ENCODE assay signal across 18 cellular contexts in the genomic region with DNA sequence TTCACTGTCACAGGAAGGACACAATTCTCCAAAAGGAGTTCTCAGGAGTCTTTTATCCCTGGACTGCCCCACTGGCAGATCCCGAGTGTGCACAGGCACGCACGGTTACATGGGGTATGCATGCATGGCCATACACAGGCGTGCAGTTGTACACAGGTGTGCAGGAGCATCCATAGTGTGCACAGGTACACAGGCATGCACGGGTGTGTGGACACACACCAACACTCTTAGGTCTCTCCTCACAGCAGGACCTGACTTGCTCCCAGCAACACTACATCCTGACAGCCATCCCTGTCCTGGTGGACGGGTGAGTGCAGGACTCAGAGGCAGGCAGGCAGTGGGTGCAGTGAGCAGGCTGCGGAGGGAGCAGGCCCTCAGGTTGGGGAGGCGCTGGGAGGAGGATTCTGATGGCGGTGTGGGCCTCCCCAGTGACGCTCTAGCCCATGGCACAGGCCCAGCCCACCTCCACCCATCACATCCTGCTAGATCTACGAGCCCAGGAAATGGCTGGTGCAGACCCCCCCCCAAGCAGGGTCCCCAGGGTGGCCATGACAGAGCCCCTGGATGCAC. TPM values are rescaled to one million over a fixed set of nuclear protein-coding genes. Genes with fewer than 3 reads are reported as not detected.
DNase-seq lines count a peak whose midpoint lies in the region; ATAC-seq and TF ChIP-seq lines count a peak whose summit lies in the region.
"Had no signal": no experiment of that assay in that cellular context is flagged by ENCODE, and none has a peak within 500 bp of the region (broad histone marks: within the 10 kb centered on the region; RNA-seq: fewer than 3 reads in every experiment).

No MANE protein-coding gene starts in this region.

- H3K4me1 ChIP-seq in RWPE2 (ENCODE audit: insufficient read depth, poor library complexity, severe bottlenecking) (peaks cover 3% of the 10 kb centered on the region), sigmoid colon (no peaks in the 10 kb centered on the region)

- peak overlapping the region; percentile 39 for H3K27ac Mint-ChIP-seq in activated CD4-positive, alpha-beta T cell treated with anti-CD3 and anti-CD28 coated beads, Interleukin-2, amount 10 ng/mL, durations not matched to agents 7 days and 5 days
- H3K27ac Mint-ChIP-seq: CD4-positive, alpha-beta T cell; IgD-negative memory B cell; T-cell had no signal

- TF ChIP-seq POLR2A in sigmoid colon (IDR thresholded peaks at IDR 0.05): no peak

- no peak for TF ChIP-seq EP300 in sigmoid colon (IDR thresholded peaks at IDR 0.05)

- WGBS in sigmoid colon, 2 donors: 43 to 81% methylated on average over 11 of the region's 11 CpGs

- H3K27me3 ChIP-seq in RWPE2 (ENCODE audit: insufficient read depth, poor library complexity, severe bottlenecking) (no peaks in the 10 kb centered on the region), sigmoid colon (no peaks in the 10 kb centered on the region)
- H3K27me3 ChIP-seq: brain microvascular endothelial cell, heart left ventricle, upper lobe of left lung had no signal

- ATAC-seq in RWPE2 (ENCODE audit: low read depth) (no peak), GM21390 (IDR thresholded peaks at IDR 0.05; ENCODE audit: unreplicated experiment) (no peak), HG03460 (IDR thresholded peaks at IDR 0.05; ENCODE audit: unreplicated experiment) (no peak)
- ATAC-seq: T-cell had no signal

- no peak for DNase-seq in activated CD4-positive, alpha-beta T cell treated with anti-CD3 and anti-CD28 coated beads, Interleukin-2, amount 10 ng/mL, durations not matched to agents 7 days and 5 days
- no peak for DNase-seq in activated CD4-positive, alpha-beta T cell treated with anti-CD3 and anti-CD28 coated beads for 48 hours
- peak; percentile 45 for DNase-seq in RWPE2 (ENCODE audit: low spot score)
- peak; percentile 60 for DNase-seq in islet precursor cell
- DNase-seq in sigmoid colon: peak; percentile 29
- DNase-seq in NOMO-1 (lab: John Stamatoyannopoulos, UW; ENCODE audit: unreplicated experiment in 2 of 2): no peak
- DNase-seq: activated CD4-positive, CD25-positive, alpha-beta regulatory T cell; brain microvascular endothelial cell; CD4-positive, alpha-beta T cell; NCI-H2107; NCI-H526; small intestine; T-cell had no signal

- no peak overlapping the region for H3K4me3 ChIP-seq in RWPE2 (ENCODE audit: severe bottlenecking)
- H3K4me3 ChIP-seq in sigmoid colon: no peak overlapping the region
- H3K4me3 ChIP-seq: heart left ventricle, upper lobe of left lung had no signal

- H3K36me3 ChIP-seq in RWPE2 (ENCODE audit: low read depth): peaks cover 14% of the 10 kb centered on the region
- peaks cover 0 to 30% (median 3%) of the 10 kb centered on the region in 4 donors for H3K36me3 ChIP-seq in sigmoid colon

- intact Hi-C loops in sigmoid colon (cut with DNase I): no loop called here

- H3K27ac ChIP-seq in RWPE2 (ENCODE audit: poor library complexity, severe bottlenecking) (no peak overlapping the region), sigmoid colon (no peak overlapping the region)
- H3K27ac ChIP-seq: brain microvascular endothelial cell, heart left ventricle had no signal

- peaks cover 11% of the 10 kb centered on the region for H3K9me3 Mint-ChIP-seq in activated CD4-positive, alpha-beta T cell treated with anti-CD3 and anti-CD28 coated beads, Interleukin-2, amount 10 ng/mL, durations not matched to agents 7 days and 5 days

- H3K9me3 ChIP-seq in RWPE2 (ENCODE audit: severe bottlenecking): peaks cover 6% of the 10 kb centered on the region
- peaks cover 0 to 2% (median 1%) of the 10 kb centered on the region in 4 donors for H3K9me3 ChIP-seq in sigmoid colon

- TF ChIP-seq CTCF in RWPE2 (IDR thresholded peaks at IDR 0.05; ENCODE audit: poor library complexity, severe bottlenecking) (no peak), sigmoid colon (IDR thresholded peaks at IDR 0.05) (no peak)

- CTCF ChIA-PET in activated CD4-positive, alpha-beta T cell treated with anti-CD3 and anti-CD28 coated beads, Interleukin-2, amount 10 ng/mL, durations not matched to agents 7 days and 5 days (lab: Charles Lee): no interaction called here

- H3K4me1 Mint-ChIP-seq in activated CD4-positive, alpha-beta T cell treated with anti-CD3 and anti-CD28 coated beads, Interleukin-2, amount 10 ng/mL, durations not matched to agents 7 days and 5 days: peaks cover 21% of the 10 kb centered on the region
- H3K4me1 Mint-ChIP-seq: IgD-negative memory B cell had no signal

- H3K27me3 Mint-ChIP-seq in activated CD4-positive, alpha-beta T cell treated with anti-CD3 and anti-CD28 coated beads, Interleukin-2, amount 10 ng/mL, durations not matched to agents 7 days and 5 days: no peaks in the 10 kb centered on the region
- H3K27me3 Mint-ChIP-seq: CD4-positive, alpha-beta T cell; IgD-negative memory B cell; T-cell had no signal

- POLR2A ChIA-PET in activated CD4-positive, alpha-beta T cell treated with anti-CD3 and anti-CD28 coated beads, Interleukin-2, amount 10 ng/mL, durations not matched to agents 7 days and 5 days (lab: Charles Lee): no interaction called here

- no peak overlapping the region for H3K4me3 Mint-ChIP-seq in activated CD4-positive, alpha-beta T cell treated with anti-CD3 and anti-CD28 coated beads, Interleukin-2, amount 10 ng/mL, durations not matched to agents 7 days and 5 days
- H3K4me3 Mint-ChIP-seq: CD4-positive, alpha-beta T cell; IgD-negative memory B cell; T-cell had no signal

- H3K36me3 Mint-ChIP-seq in activated CD4-positive, alpha-beta T cell treated with anti-CD3 and anti-CD28 coated beads, Interleukin-2, amount 10 ng/mL, durations not matched to agents 7 days and 5 days (ENCODE audit: low read depth): peaks cover 25% of the 10 kb centered on the region

RNA-seq across cellular contexts. Expression of a gene that starts 28.4 kb away (rescaled TPM):
- 10 to 100 TPM; 43.8 to 46.8 TPM for total RNA-seq in activated CD4-positive, alpha-beta T cell treated with anti-CD3 and anti-CD28 coated beads, Interleukin-2, amount 10 ng/mL, durations not matched to agents 7 days and 5 days
- 1 to 10 TPM; 2.1 to 6.4 (median 2.5) TPM for total RNA-seq in sigmoid colon
- polyA plus RNA-seq in sigmoid colon: 10 to 100 TPM in 1 of 3 donors, 1 to 10 TPM in 2; 1.8 to 10.7 (median 3.2) TPM

Comparison
In these comparisons a context has a peak if more than half of its experiments do, and no peak if none do; other contexts are left out.
1. DNase-seq: peak in RWPE2 (single experiment), islet precursor cell (single experiment) and sigmoid colon (single experiment); none in activated CD4-positive, alpha-beta T cell treated with anti-CD3 and anti-CD28 coated beads, Interleukin-2, amount 10 ng/mL, durations not matched to agents 7 days and 5 days (single experiment), activated CD4-positive, alpha-beta T cell treated with anti-CD3 and anti-CD28 coated beads for 48 hours (single experiment) and NOMO-1 (0 of 2).
2. RNA of a gene that starts 28.4 kb away (total RNA-seq): 43.8 to 46.8 TPM in activated CD4-positive, alpha-beta T cell treated with anti-CD3 and anti-CD28 coated beads, Interleukin-2, amount 10 ng/mL, durations not matched to agents 7 days and 5 days; 2.1 to 6.4 TPM in sigmoid colon; every median in the first group is over 4 times any median in the second.